ENCODE assay signal across 1 cellular context in the genomic region with DNA sequence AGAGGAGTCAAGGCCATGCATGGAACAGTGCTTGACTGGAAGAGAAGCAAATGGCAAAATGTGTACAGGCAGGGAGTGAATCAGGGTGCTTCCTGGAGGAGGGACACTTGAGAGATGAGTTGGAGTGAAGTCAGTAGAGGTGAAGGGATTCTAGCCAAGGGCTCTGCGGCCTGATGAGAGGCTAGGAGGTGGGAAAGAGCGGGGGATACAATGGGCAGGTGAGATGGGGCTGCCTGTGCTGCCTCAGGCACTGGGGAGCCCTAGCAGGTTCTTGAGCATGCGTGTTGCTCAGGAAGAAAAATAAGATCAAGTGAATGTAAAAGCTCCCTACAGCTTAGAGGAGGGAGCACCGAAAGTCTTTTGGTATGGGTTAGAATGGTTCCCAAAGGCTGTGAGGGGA.
TF ChIP-seq lines count a peak whose summit lies in the region.

No MANE protein-coding gene starts in this region.

TF ChIP-seq in H1, 55 proteins besides CTCF, POLR2A, EP300 and RAD21:
- no peak for TF ChIP-seq RNF2 (IDR thresholded peaks at IDR 0.05; ENCODE audit: borderline replicate concordance, low read depth, low read length, missing control alignments, poor library complexity, severe bottlenecking)
